11 cellular contexts compared by ENCODE assay signal in the genomic region with DNA sequence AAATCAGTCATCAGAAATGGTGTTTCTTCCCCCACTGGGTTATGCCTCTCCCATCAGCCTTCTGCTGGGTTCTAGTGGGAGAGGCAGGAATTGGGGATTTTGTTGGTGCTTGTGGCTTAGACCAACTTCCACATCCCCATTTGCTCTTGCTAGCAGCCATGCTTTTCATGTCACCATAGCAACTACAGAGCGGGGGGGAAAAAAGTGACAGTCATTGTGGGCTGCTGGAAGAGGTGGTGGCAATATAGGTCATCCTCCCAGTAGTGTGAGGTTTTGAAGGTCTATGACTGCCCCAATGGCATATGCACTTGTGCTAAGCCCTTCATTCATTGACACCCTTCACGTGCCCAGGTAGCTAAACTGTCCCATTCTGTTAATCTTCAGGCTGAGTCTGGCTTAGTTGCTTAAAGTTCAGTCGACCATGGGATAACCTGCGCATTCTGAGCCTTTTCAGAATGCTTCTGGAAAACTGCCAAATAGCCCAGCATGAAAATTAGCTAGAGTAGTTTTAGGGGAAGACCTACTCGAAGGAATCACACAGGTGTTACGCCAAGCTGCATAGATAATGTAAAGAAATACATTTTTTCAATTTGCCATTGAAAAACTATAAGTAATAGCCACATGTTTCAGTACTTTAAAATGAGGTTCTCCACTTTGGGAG. TPM values are rescaled to one million over a fixed set of nuclear protein-coding genes. Genes with fewer than 3 reads are reported as not detected.
A peak's percentile ranks its signal among the peaks of the same experiment; 100 is the strongest.
DNase-seq lines count a peak whose midpoint lies in the region; ATAC-seq and TF ChIP-seq lines count a peak whose summit lies in the region.
"Had no signal": no experiment of that assay in that cellular context is flagged by ENCODE, and none has a peak within 500 bp of the region (broad histone marks: within the 10 kb centered on the region; RNA-seq: fewer than 3 reads in every experiment).

No MANE protein-coding gene starts in this region.

- H3K27me3 Mint-ChIP-seq in nephron progenitor cell (ENCODE audit: low read depth, poor library complexity) (no peaks in the 10 kb centered on the region), osteocyte (ENCODE audit: unreplicated experiment) (no peaks in the 10 kb centered on the region)
- H3K27me3 Mint-ChIP-seq: natural killer cell treated with Interleukin-12 subunit alpha and Interleukin-12 subunit beta and Interleukin-15 and Interleukin-18, amount 100 ng/mL, for 72 hours had no signal

- H3K4me1 Mint-ChIP-seq in nephron progenitor cell (peaks cover 59% of the 10 kb centered on the region), osteocyte (ENCODE audit: unreplicated experiment) (peaks cover 24% of the 10 kb centered on the region)

- H3K36me3 Mint-ChIP-seq in nephron progenitor cell (ENCODE audit: low read depth) (no peaks in the 10 kb centered on the region), osteocyte (ENCODE audit: unreplicated experiment) (no peaks in the 10 kb centered on the region)
- H3K36me3 Mint-ChIP-seq: natural killer cell treated with Interleukin-12 subunit alpha and Interleukin-12 subunit beta and Interleukin-15 and Interleukin-18, amount 100 ng/mL, for 72 hours had no signal

- DNase-seq in SKM-1 treated with dmso at 0.1 percent for 144 hours (lab: John Stamatoyannopoulos, UW; ENCODE audit: unreplicated experiment) (peak; percentile 38), nephron progenitor cell (no peak), osteocyte (ENCODE audit: extremely low spot score, unreplicated experiment) (no peak), hypothalamus (lab: John Stamatoyannopoulos, UW) (no peak)
- DNase-seq: effector CD4-positive, alpha-beta T cell; NCI-H2029 had no signal

- no peak for TF ChIP-seq CTCF in nephron progenitor cell (IDR thresholded peaks at IDR 0.05)
- no peak for TF ChIP-seq CTCF in osteocyte (IDR thresholded peaks at IDR 0.05)

- H3K9me3 Mint-ChIP-seq in nephron progenitor cell = peaks cover 4% of the 10 kb centered on the region
- H3K9me3 Mint-ChIP-seq in osteocyte (ENCODE audit: unreplicated experiment) = peaks cover 3% of the 10 kb centered on the region
- H3K9me3 Mint-ChIP-seq: natural killer cell treated with Interleukin-12 subunit alpha and Interleukin-12 subunit beta and Interleukin-15 and Interleukin-18, amount 100 ng/mL, for 72 hours had no signal

- peak overlapping the region; percentile 33 for H3K27ac Mint-ChIP-seq in nephron progenitor cell
- no peak overlapping the region for H3K27ac Mint-ChIP-seq in osteocyte (ENCODE audit: unreplicated experiment)
- H3K27ac Mint-ChIP-seq: natural killer cell treated with Interleukin-12 subunit alpha and Interleukin-12 subunit beta and Interleukin-15 and Interleukin-18, amount 100 ng/mL, for 72 hours had no signal

- TF ChIP-seq POLR2A in GM18505 (IDR thresholded peaks at IDR 0.05; ENCODE audit: borderline replicate concordance, extremely low read depth, insufficient read depth, insufficient read length) = no peak

- no peak overlapping the region for H3K4me3 Mint-ChIP-seq in nephron progenitor cell
- H3K4me3 Mint-ChIP-seq in osteocyte (ENCODE audit: unreplicated experiment) = no peak overlapping the region
- H3K4me3 Mint-ChIP-seq: natural killer cell treated with Interleukin-12 subunit alpha and Interleukin-12 subunit beta and Interleukin-15 and Interleukin-18, amount 100 ng/mL, for 72 hours had no signal

- ATAC-seq in GM18505 (IDR thresholded peaks at IDR 0.05; ENCODE audit: unreplicated experiment) (peak; percentile 40), HG03159 (IDR thresholded peaks at IDR 0.05; ENCODE audit: unreplicated experiment) (peak; percentile 55), HG02642 (IDR thresholded peaks at IDR 0.05; ENCODE audit: poor library complexity, unreplicated experiment) (no peak)
- ATAC-seq: SK-N-SH treated with all-trans-retinoic acid at 6 μM for 48 hours had no signal

RNA-seq across cellular contexts. Expression of gene ZNF326, which starts 53.7 kb away (rescaled TPM):
- total RNA-seq in osteocyte = 28.3 and 33.4 TPM in 2 replicates
